27 cellular contexts compared by ENCODE assay signal in genomic region chr6:109069746-109070145, GRCh38. TPM values are rescaled to one million over a fixed set of nuclear protein-coding genes. Genes with fewer than 3 reads are reported as not detected.
DNase-seq lines count a peak whose midpoint lies in the region; ATAC-seq and TF ChIP-seq lines count a peak whose summit lies in the region.
"Had no signal": no experiment of that assay in that cellular context is flagged by ENCODE, and none has a peak within 500 bp of the region (broad histone marks: within the 10 kb centered on the region; RNA-seq: fewer than 3 reads in every experiment).

No MANE protein-coding gene starts in this region.

- intact Hi-C loops in CD8-positive, alpha-beta T cell (cut with DNase I, micrococcal nuclease), result loop anchor here (5.0 kb wide), 2 partner anchors 62 to 512 kb away; no protein-coding TSS in a partner anchor
- intact Hi-C loops in psoas muscle (cut with DNase I), result loop anchor here (5.0 to 10.0 kb wide), 6 partner anchors 62 to 527 kb away; no protein-coding TSS in a partner anchor

- no peak for TF ChIP-seq CTCF in CD8-positive, alpha-beta T cell (IDR thresholded peaks at IDR 0.05)
- TF ChIP-seq CTCF in psoas muscle (IDR thresholded peaks at IDR 0.05) (no peak), smooth muscle cell (IDR thresholded peaks at IDR 0.05; ENCODE audit: borderline replicate concordance, insufficient read depth, poor library complexity, severe bottlenecking) (no peak)

- POLR2A ChIA-PET in CD8-positive, alpha-beta T cell (lab: Charles Lee), result interaction anchor here (0.6 to 1.0 kb wide), 3 partner anchors 56 to 529 kb away, joined by 3 to 6 read pairs (median 3); no protein-coding TSS in a partner anchor

- H2AFZ ChIP-seq in smooth muscle cell (ENCODE audit: low read depth), result no peak overlapping the region

- H3K27ac Mint-ChIP-seq in CD8-positive, alpha-beta T cell, result peak overlapping the region; percentile 39
- peak overlapping the region; percentile 95 for H3K27ac Mint-ChIP-seq in central memory CD8-positive, alpha-beta T cell (ENCODE audit: low read depth)
- H3K27ac Mint-ChIP-seq: activated CD8-positive, alpha-beta T cell treated with anti-CD3 and anti-CD28 coated beads for 36 hours; activated naive CD8-positive, alpha-beta T cell treated with anti-CD3 and anti-CD28 coated beads, Interleukin-2, amount 10 ng/mL, durations not matched to agents 7 days and 5 days had no signal

- H3K4me3 Mint-ChIP-seq in CD8-positive, alpha-beta T cell, result no peak overlapping the region
- no peak overlapping the region for H3K4me3 Mint-ChIP-seq in central memory CD8-positive, alpha-beta T cell
- H3K4me3 Mint-ChIP-seq: activated CD8-positive, alpha-beta T cell treated with anti-CD3 and anti-CD28 coated beads for 36 hours; activated naive CD8-positive, alpha-beta T cell treated with anti-CD3 and anti-CD28 coated beads, Interleukin-2, amount 10 ng/mL, durations not matched to agents 7 days and 5 days had no signal

- no peaks in the 10 kb centered on the region for H3K9me3 Mint-ChIP-seq in CD8-positive, alpha-beta T cell
- H3K9me3 Mint-ChIP-seq in central memory CD8-positive, alpha-beta T cell, result no peaks in the 10 kb centered on the region
- H3K9me3 Mint-ChIP-seq: activated CD8-positive, alpha-beta T cell treated with anti-CD3 and anti-CD28 coated beads for 36 hours; activated naive CD8-positive, alpha-beta T cell treated with anti-CD3 and anti-CD28 coated beads, Interleukin-2, amount 10 ng/mL, durations not matched to agents 7 days and 5 days had no signal

- CTCF ChIA-PET in CD8-positive, alpha-beta T cell (lab: Charles Lee), result interaction anchor here (1.0 to 11.7 kb wide), 3 partner anchors 162 to 525 kb away, joined by 3 to 184 read pairs (median 3); no protein-coding TSS in a partner anchor

- H3K36me3 ChIP-seq in CD8-positive, alpha-beta T cell (ENCODE audit: insufficient read depth, low read length), result no peaks in the 10 kb centered on the region
- H3K36me3 ChIP-seq in psoas muscle (ENCODE audit: insufficient read depth in 1 of 2, low read depth in 1 of 2) (no peaks in the 10 kb centered on the region), smooth muscle cell (ENCODE audit: low read depth) (no peaks in the 10 kb centered on the region)
- H3K36me3 ChIP-seq: heart right ventricle, pancreas, right atrium auricular region, upper lobe of left lung had no signal

- WGBS in psoas muscle, 3 donors, result 71 to 80% (median 74%) methylated on average over 2 of the region's 2 CpGs
- WGBS in smooth muscle cell (ENCODE audit: low lambda C conversion rate), result 94% methylated on average over 2 of the region's 2 CpGs

- no peak overlapping the region for H3K27ac ChIP-seq in CD8-positive, alpha-beta T cell (ENCODE audit: low read depth, low read length)
- H3K27ac ChIP-seq in psoas muscle (peak overlapping the region; percentile 98), smooth muscle cell (ENCODE audit: low read depth) (no peak overlapping the region)
- H3K27ac ChIP-seq: heart right ventricle, HL-60, pancreas, right atrium auricular region, upper lobe of left lung had no signal

- no peak overlapping the region for H3K4me2 ChIP-seq in smooth muscle cell
- H3K4me2 ChIP-seq: SK-N-SH had no signal

- H3K9ac ChIP-seq in smooth muscle cell (ENCODE audit: low read depth), result no peak overlapping the region
- H3K9ac ChIP-seq: SK-N-SH had no signal

- H3K9me3 ChIP-seq in CD8-positive, alpha-beta T cell (ENCODE audit: low read length), result no peaks in the 10 kb centered on the region
- H3K9me3 ChIP-seq in psoas muscle, result no peaks in the 10 kb centered on the region
- H3K9me3 ChIP-seq in smooth muscle cell (replicated peaks; ENCODE audit: low read depth), result no peaks in the 10 kb centered on the region
- H3K9me3 ChIP-seq: heart right ventricle, pancreas, right atrium auricular region, SK-N-SH, upper lobe of left lung had no signal

- H3K4me1 ChIP-seq in CD8-positive, alpha-beta T cell (ENCODE audit: insufficient read depth, low read length), result peaks cover 23% of the 10 kb centered on the region
- peaks cover 86% of the 10 kb centered on the region for H3K4me1 ChIP-seq in psoas muscle
- no peaks in the 10 kb centered on the region for H3K4me1 ChIP-seq in smooth muscle cell (ENCODE audit: low read depth)

- no peaks in the 10 kb centered on the region for H4K20me1 ChIP-seq in smooth muscle cell (ENCODE audit: low read depth)

- peaks cover 47% of the 10 kb centered on the region for H3K4me1 Mint-ChIP-seq in CD8-positive, alpha-beta T cell (ENCODE audit: low read depth)
- H3K4me1 Mint-ChIP-seq in central memory CD8-positive, alpha-beta T cell, result peaks cover 51% of the 10 kb centered on the region

- no peaks in the 10 kb centered on the region for H3F3A ChIP-seq in smooth muscle cell (ENCODE audit: low read depth)

- H3K27me3 Mint-ChIP-seq in CD8-positive, alpha-beta T cell (ENCODE audit: low read depth), result no peaks in the 10 kb centered on the region
- H3K27me3 Mint-ChIP-seq in central memory CD8-positive, alpha-beta T cell, result no peaks in the 10 kb centered on the region
- H3K27me3 Mint-ChIP-seq: activated CD8-positive, alpha-beta T cell treated with anti-CD3 and anti-CD28 coated beads for 36 hours; activated naive CD8-positive, alpha-beta T cell treated with anti-CD3 and anti-CD28 coated beads, Interleukin-2, amount 10 ng/mL, durations not matched to agents 7 days and 5 days had no signal

- no peak for ATAC-seq in CD8-positive, alpha-beta T cell
- no peak for ATAC-seq in central memory CD8-positive, alpha-beta T cell (replicated peaks; ENCODE audit: extremely low read depth, poor library complexity, severe bottlenecking)
- ATAC-seq in psoas muscle, result no peak
- ATAC-seq in GM19035 (IDR thresholded peaks at IDR 0.05; ENCODE audit: unreplicated experiment), result no peak
- ATAC-seq: activated CD8-positive, alpha-beta T cell treated with anti-CD3 and anti-CD28 coated beads for 36 hours; left colon; pancreas; PC-3 had no signal

- peaks cover 7% of the 10 kb centered on the region for H3K79me2 ChIP-seq in smooth muscle cell (ENCODE audit: low read depth)

- H3K4me3 ChIP-seq in CD8-positive, alpha-beta T cell (ENCODE audit: low read depth, low read length), result no peak overlapping the region
- H3K4me3 ChIP-seq in psoas muscle, result no peak overlapping the region
- no peak overlapping the region for H3K4me3 ChIP-seq in smooth muscle cell
- H3K4me3 ChIP-seq: heart right ventricle, pancreas, right atrium auricular region, upper lobe of left lung had no signal

- no peak for DNase-seq in CD8-positive, alpha-beta T cell
- DNase-seq in NOMO-1 treated with DMSO at 0.1 percent for 48 hours (lab: John Stamatoyannopoulos, UW; ENCODE audit: unreplicated experiment), result peak; percentile 34
- DNase-seq in central memory CD8-positive, alpha-beta T cell (ENCODE audit: low spot score in 2 of 2), result no peak
- DNase-seq in psoas muscle, result no peak
- no peak for DNase-seq in smooth muscle cell (lab: John Stamatoyannopoulos, UW; ENCODE audit: unreplicated experiment)
- no peak for DNase-seq in NCI-H2227 treated with DMSO at 0.1 percent for 48 hours (lab: John Stamatoyannopoulos, UW)
- DNase-seq: activated CD8-positive, alpha-beta T cell treated with anti-CD3 and anti-CD28 coated beads for 36 hours; activated effector memory CD4-positive, alpha-beta T cell treated with anti-CD3 and anti-CD28 coated beads, Interleukin-2, amount 50 U/mL, for 16 hours; activated naive CD8-positive, alpha-beta T cell treated with anti-CD3 and anti-CD28 coated beads, Interleukin-2, amount 10 ng/mL, durations not matched to agents 7 days and 5 days; activated T-cell treated with anti-CD3 and anti-CD28 coated beads for 4 hours; heart right ventricle; left colon; mammary epithelial cell; NCI-H1105 treated with DMSO at 0.1 percent for 48 hours; NCI-H2029 treated with DMSO at 0.1 percent for 48 hours; NCI-H345; NCI-H82; pancreas; PC-3; SK-N-SH; stimulated activated CD4-positive, alpha-beta T cell treated with anti-CD3 and anti-CD28 coated beads, Interleukin-12 subunit alpha, Interleukin-12 subunit beta, amount 100 ng/mL, for 4 hours; stimulated activated CD4-positive, alpha-beta T cell treated with anti-CD3 and anti-CD28 coated beads, Interleukin-4, amount 100 ng/mL, for 1 hour; T-helper 2 cell; upper lobe of left lung had no signal

- H3K36me3 Mint-ChIP-seq in CD8-positive, alpha-beta T cell, result no peaks in the 10 kb centered on the region
- H3K36me3 Mint-ChIP-seq in central memory CD8-positive, alpha-beta T cell (ENCODE audit: insufficient read depth), result peaks cover 2% of the 10 kb centered on the region

- H3K27me3 ChIP-seq in CD8-positive, alpha-beta T cell (ENCODE audit: insufficient read depth, low read length), result no peaks in the 10 kb centered on the region
- no peaks in the 10 kb centered on the region for H3K27me3 ChIP-seq in psoas muscle (ENCODE audit: insufficient read depth in 3 of 3, low read length in 2 of 3)
- H3K27me3 ChIP-seq in smooth muscle cell (ENCODE audit: low read depth), result no peaks in the 10 kb centered on the region
- H3K27me3 ChIP-seq: heart right ventricle, pancreas, right atrium auricular region, upper lobe of left lung had no signal

RNA-seq across cellular contexts. Expression of gene SESN1, which starts 24.9 kb away (rescaled TPM):
- total RNA-seq in CD8-positive, alpha-beta T cell, result 10 to 100 TPM; 53.5 to 56.4 TPM
- total RNA-seq in psoas muscle, result 100 to 1,000 TPM in 2 of 4 donors, 10 to 100 TPM in 2; 44.4 to 113 (median 95.5) TPM
- 100 to 1,000 TPM in 2 of 3 donors, 10 to 100 TPM in 1; 15.1 to 176 (median 101) TPM for polyA plus RNA-seq in psoas muscle
- total RNA-seq in smooth muscle cell, result 38.7 and 50.9 TPM in 2 replicates
- polyA plus RNA-seq in smooth muscle cell, result 23.6 and 24.1 TPM in 2 replicates

RNA-seq across cellular contexts. Expression of gene CEP57L1, which starts 25.6 kb away (rescaled TPM):
- 1 to 10 TPM; 2.9 to 3.7 TPM for total RNA-seq in CD8-positive, alpha-beta T cell
- total RNA-seq in psoas muscle, result 1 to 10 TPM; 6.4 to 8.6 (median 6.5) TPM
- polyA plus RNA-seq in psoas muscle, result 10 to 100 TPM in 1 of 3 donors, 1 to 10 TPM in 2; 5.1 to 20.7 (median 6.0) TPM
- total RNA-seq in smooth muscle cell, result 35.7 and 36.8 TPM in 2 replicates
- polyA plus RNA-seq in smooth muscle cell, result 24.0 and 24.7 TPM in 2 replicates
